Comparison of ENCODE assay signal across 8 cellular contexts in genomic region chr20:21303872-21304586, GRCh38. TPM values are rescaled to one million over a fixed set of nuclear protein-coding genes. Genes with fewer than 3 reads are reported as not detected.
DNase-seq lines count a peak whose midpoint lies in the region; TF ChIP-seq lines count a peak whose summit lies in the region.

No MANE protein-coding gene starts in this region.

- peak overlapping the region; percentile 96 for H2AFZ ChIP-seq in neuronal stem cell (ENCODE audit: low read length)

- H2BK12ac ChIP-seq in neuronal stem cell (ENCODE audit: low read length) = no peak overlapping the region

- no peak overlapping the region for H2BK120ac ChIP-seq in neuronal stem cell (ENCODE audit: low read depth, low read length)

- H3K18ac ChIP-seq in neuronal stem cell (ENCODE audit: low read length) = no peak overlapping the region

- POLR2A ChIA-PET in HEK293T (lab: Yijun Ruan, JAX) = interaction anchor here (1.1 to 2.5 kb wide), 7 partner anchors 12 to 217 kb away, joined by 3 to 14 read pairs (median 4); no protein-coding TSS in a partner anchor

- no peaks in the 10 kb centered on the region for H3K27me3 ChIP-seq in esophagus (ENCODE audit: control insufficient read depth in 1 of 2, insufficient read depth in 2 of 2, low read length in 2 of 2)
- peaks cover 0 to 2% (median 0%) of the 10 kb centered on the region in 3 experiments for H3K27me3 ChIP-seq in neuronal stem cell (ENCODE audit: control insufficient read depth in 3 of 3, insufficient read depth in 3 of 3, low read depth in 1 of 3, low read length in 3 of 3)

- no peak overlapping the region for H2BK5ac ChIP-seq in neuronal stem cell (ENCODE audit: low read length)

- H3K79me1 ChIP-seq in neuronal stem cell (ENCODE audit: low read depth, low read length) = peaks cover 2% of the 10 kb centered on the region

- H3K27ac ChIP-seq in esophagus (ENCODE audit: low read depth in 2 of 2, low read length in 1 of 2) (peak overlapping the region; percentile 94 to 95), neuronal stem cell (replicated peaks; ENCODE audit: low read length) (no peak overlapping the region)

- no peak overlapping the region for H2BK15ac ChIP-seq in neuronal stem cell (ENCODE audit: low read length)

- no peak overlapping the region for H3K23ac ChIP-seq in neuronal stem cell (ENCODE audit: low read depth, low read length, poor library complexity)

- CTCF ChIA-PET in HEK293T (lab: Yijun Ruan, JAX) = no interaction called here

- peak; percentile 16 for DNase-seq in GF-D8 (lab: John Stamatoyannopoulos, UW)
- no peak for DNase-seq in HEK293T (ENCODE audit: extremely low spot score)
- peak; percentile 31 for DNase-seq in RPMI7951 (ENCODE audit: low read depth)
- no peak for DNase-seq in neuronal stem cell (ENCODE audit: low spot score)
- no peak for DNase-seq in putamen (ENCODE audit: low spot score)
- DNase-seq in SK-N-DZ (ENCODE audit: low spot score) = no peak
- DNase-seq in NCI-H1105 treated with DMSO at 0.1 percent for 48 hours (lab: John Stamatoyannopoulos, UW) = no peak

- H3K4me1 ChIP-seq in esophagus (ENCODE audit: control insufficient read depth in 2 of 2, insufficient read depth in 2 of 2, low read length in 1 of 2) (peaks cover 0 to 2% of the 10 kb centered on the region in 2 donors), neuronal stem cell (ENCODE audit: control insufficient read depth in 2 of 2, insufficient read depth in 1 of 2, low read depth in 1 of 2, low read length in 2 of 2) (peaks cover 0 to 3% of the 10 kb centered on the region in 2 donors)

- no peak overlapping the region for H3K14ac ChIP-seq in neuronal stem cell (ENCODE audit: low read length)

- H3K4ac ChIP-seq in neuronal stem cell (ENCODE audit: low read length) = no peak overlapping the region

- WGBS in esophagus, 2 donors = 1% methylated on average over 18 of the region's 18 CpGs
- no CpG with 5 or more reads among the region's 18 CpGs for WGBS in neuronal stem cell (ENCODE audit: extremely low coverage in 2 of 2, insufficient read length in 2 of 2, insufficient replicate concordance in 1 of 2), 2 donors

- H4K91ac ChIP-seq in neuronal stem cell (ENCODE audit: low read depth, low read length, poor library complexity) = no peak overlapping the region

- no peak overlapping the region for H4K8ac ChIP-seq in neuronal stem cell (ENCODE audit: low read depth, low read length)

- H3K4me2 ChIP-seq in neuronal stem cell (ENCODE audit: insufficient read depth, low read length, poor library complexity, severe bottlenecking) = peak overlapping the region; percentile 50

- H3K9me3 ChIP-seq in esophagus (ENCODE audit: control insufficient read depth in 2 of 2, insufficient read depth in 1 of 2, low read depth in 1 of 2, low read length in 1 of 2) = no peaks in the 10 kb centered on the region
- H3K9me3 ChIP-seq in neuronal stem cell (replicated peaks in 1 of 2; ENCODE audit: control insufficient read depth in 2 of 2, insufficient read depth in 1 of 2, low read depth in 1 of 2, low read length in 2 of 2) = peaks cover 0 to 5% of the 10 kb centered on the region in 2 donors

- no peaks in the 10 kb centered on the region for H3K36me3 ChIP-seq in esophagus (ENCODE audit: control insufficient read depth in 2 of 2, insufficient read depth in 2 of 2, low read length in 1 of 2)
- H3K36me3 ChIP-seq in neuronal stem cell (replicated peaks in 1 of 2; ENCODE audit: control insufficient read depth in 2 of 2, insufficient read depth in 2 of 2, low read length in 2 of 2) = peaks cover 2 to 20% of the 10 kb centered on the region in 2 donors

- no peak overlapping the region for H3K9ac ChIP-seq in neuronal stem cell (ENCODE audit: low read depth, low read length, poor library complexity)

- no peak overlapping the region for H2AK5ac ChIP-seq in neuronal stem cell (ENCODE audit: low read depth, low read length)

- peak overlapping the region; percentile 66 to 90 for H3K4me3 ChIP-seq in esophagus (ENCODE audit: low read depth in 1 of 2, low read length in 2 of 2)
- H3K4me3 ChIP-seq in neuronal stem cell (ENCODE audit: low read length in 2 of 2) = peak overlapping the region; percentile 57 to 90

TF ChIP-seq in HEK293T, 16 proteins besides CTCF, POLR2A, EP300 and RAD21:
- TF ChIP-seq ARNT (IDR thresholded peaks at IDR 0.05) = no peak
- TF ChIP-seq ZNF384 (IDR thresholded peaks at IDR 0.05) = peak; percentile 76

RNA-seq across cellular contexts. Expression of gene XRN2, which starts 0.9 kb away (rescaled TPM):
- 128 and 151 TPM in 2 replicates for total RNA-seq in RPMI7951 (2014; rRNA removed; shearing (Covaris generic))
- 10 to 100 TPM in 1 of 2 donors, 1 to 10 TPM in 1; 5.2 to 20.1 TPM for polyA plus RNA-seq in esophagus
- polyA plus RNA-seq in neuronal stem cell (2013, experiment 1 of 2) = 83.4 TPM
- polyA plus RNA-seq in neuronal stem cell (2013, experiment 2 of 2) = 85.0 TPM
- 175 and 187 TPM in 2 replicates for polyA plus RNA-seq in SK-N-DZ (2014; cell fraction: cytosol; rRNA removed)
- polyA plus RNA-seq in SK-N-DZ (2014; cell fraction: nucleus; rRNA removed) = 147 and 152 TPM in 2 replicates

Comparison
In these comparisons a context has a peak if more than half of its experiments do, and no peak if none do; other contexts are left out.
1. DNase-seq: peak in GF-D8 (single experiment) and RPMI7951 (single experiment); none in HEK293T (single experiment), neuronal stem cell (single experiment), putamen (single experiment), SK-N-DZ (single experiment) and NCI-H1105 treated with DMSO at 0.1 percent for 48 hours (single experiment).